8 cellular contexts compared by ENCODE assay signal in genomic region chr22:28442264-28442950, GRCh38.
A peak's percentile ranks its signal among the peaks of the same experiment; 100 is the strongest.
DNase-seq lines count a peak whose midpoint lies in the region; ATAC-seq and FAIRE-seq lines count a peak whose summit lies in the region.

No MANE protein-coding gene starts in this region.

- no peaks in the 10 kb centered on the region for H3K36me3 Mint-ChIP-seq in activated T-cell treated with anti-CD3 and anti-CD28 coated beads, Interleukin-2, amount 50 U/mL, for 4 hours (ENCODE audit: insufficient read depth)

- peak; percentile 94 for ATAC-seq in activated T-cell treated with anti-CD3 and anti-CD28 coated beads, Interleukin-2, amount 50 U/mL, for 4 hours
- no peak for ATAC-seq in GM21576 (IDR thresholded peaks at IDR 0.05; ENCODE audit: unreplicated experiment)

- H3K4me1 ChIP-seq in esophagus (ENCODE audit: control insufficient read depth in 2 of 2, insufficient read depth in 2 of 2, low read length in 1 of 2) = no peaks in the 10 kb centered on the region
- H3K4me1 ChIP-seq in mononuclear cell (ENCODE audit: insufficient read depth, low read length) = peaks cover 24% of the 10 kb centered on the region

- peaks cover 13% of the 10 kb centered on the region for H3K4me1 Mint-ChIP-seq in activated T-cell treated with anti-CD3 and anti-CD28 coated beads, Interleukin-2, amount 50 U/mL, for 4 hours (ENCODE audit: low read depth)

- DNase-seq in GM18507 (ENCODE audit: extremely low spot score, insufficient read length, low read depth) (peak; percentile 67), NOMO-1 (lab: John Stamatoyannopoulos, UW; ENCODE audit: unreplicated experiment in 2 of 2) (peak; percentile 72 to 76), SW480 (ENCODE audit: low spot score) (no peak)
- DNase-seq in activated T-cell treated with anti-CD3 and anti-CD28 coated beads, Interleukin-2, amount 50 U/mL, for 4 hours = peak; percentile 44
- peak; percentile 53 to 60 for DNase-seq in stimulated activated CD8-positive, alpha-beta memory T cell treated with anti-CD3 and anti-CD28 coated beads, Interleukin-15, amount 100 ng/mL, for 48 hours (ENCODE audit: low read depth in 2 of 2)

- H3K27me3 Mint-ChIP-seq in activated T-cell treated with anti-CD3 and anti-CD28 coated beads, Interleukin-2, amount 50 U/mL, for 4 hours (ENCODE audit: low read depth) = peaks cover 29% of the 10 kb centered on the region

- H3K36me3 ChIP-seq in esophagus (ENCODE audit: control insufficient read depth in 2 of 2, insufficient read depth in 2 of 2, low read length in 1 of 2) = no peaks in the 10 kb centered on the region

- H3K4me3 ChIP-seq in esophagus (ENCODE audit: low read depth in 1 of 2, low read length in 2 of 2) = peak overlapping the region; percentile 48 to 66
- H3K4me3 ChIP-seq in mononuclear cell (ENCODE audit: low read length) = peak overlapping the region; percentile 38

- no peaks in the 10 kb centered on the region for H3K9me3 ChIP-seq in esophagus (ENCODE audit: control insufficient read depth in 2 of 2, insufficient read depth in 1 of 2, low read depth in 1 of 2, low read length in 1 of 2)
- H3K9me3 ChIP-seq in mononuclear cell (ENCODE audit: low read depth, low read length) = no peaks in the 10 kb centered on the region

- no peaks in the 10 kb centered on the region for H3K27me3 ChIP-seq in esophagus (ENCODE audit: control insufficient read depth in 1 of 2, insufficient read depth in 2 of 2, low read length in 2 of 2)
- no peaks in the 10 kb centered on the region for H3K27me3 ChIP-seq in mononuclear cell (ENCODE audit: insufficient read depth, low read length)

- 1% methylated on average over 31 of the region's 31 CpGs for whole genome bisulfite sequencing in esophagus, 2 donors

- peak overlapping the region; percentile 64 to 69 for H3K27ac ChIP-seq in esophagus (ENCODE audit: low read depth in 2 of 2, low read length in 1 of 2)

- peak overlapping the region; percentile 78 for H3K4me3 Mint-ChIP-seq in activated T-cell treated with anti-CD3 and anti-CD28 coated beads, Interleukin-2, amount 50 U/mL, for 4 hours

- no peak for FAIRE-seq in GM18507 (lab: Jason Lieb, UNC)

- H3K9me3 Mint-ChIP-seq in activated T-cell treated with anti-CD3 and anti-CD28 coated beads, Interleukin-2, amount 50 U/mL, for 4 hours = no peaks in the 10 kb centered on the region
